27 cellular contexts compared by ENCODE assay signal in genomic region chr16:83742076-83742475, GRCh38.
A peak's percentile ranks its signal among the peaks of the same experiment; 100 is the strongest.
DNase-seq lines count a peak whose midpoint lies in the region; ATAC-seq and TF ChIP-seq lines count a peak whose summit lies in the region.
"Had no signal": no experiment of that assay in that cellular context is flagged by ENCODE, and none has a peak within 500 bp of the region (broad histone marks: within the 10 kb centered on the region; RNA-seq: fewer than 3 reads in every experiment).

No MANE protein-coding gene starts in this region.

- no peaks in the 10 kb centered on the region for H3K4me1 ChIP-seq in right cardiac atrium (ENCODE audit: control insufficient read depth, insufficient read depth, low read length)
- H3K4me1 ChIP-seq in left ventricle myocardium inferior: no peaks in the 10 kb centered on the region
- H3K4me1 ChIP-seq in neuronal stem cell (ENCODE audit: control insufficient read depth in 2 of 2, insufficient read depth in 1 of 2, low read depth in 1 of 2, low read length in 2 of 2): peaks cover 8 to 24% of the 10 kb centered on the region in 2 donors
- H3K4me1 ChIP-seq: adrenal gland, gastroesophageal sphincter had no signal

- no peak for TF ChIP-seq CTCF in left ventricle myocardium inferior (IDR thresholded peaks at IDR 0.05; ENCODE audit: borderline replicate concordance)
- TF ChIP-seq CTCF in coronary artery (IDR thresholded peaks at IDR 0.05): no peak
- no peak for TF ChIP-seq CTCF in HFFc6 (IDR thresholded peaks at IDR 0.05)

- no peaks in the 10 kb centered on the region for H3K4me1 Mint-ChIP-seq in activated CD4-positive, alpha-beta T cell treated with anti-CD3 and anti-CD28 coated beads, Interleukin-2, amount 10 ng/mL, durations not matched to agents 24 days and 14 days
- H3K4me1 Mint-ChIP-seq in HFFc6 (ENCODE audit: low read depth): no peaks in the 10 kb centered on the region
- H3K4me1 Mint-ChIP-seq: activated CD4-positive, alpha-beta memory T cell treated with anti-CD3 and anti-CD28 coated beads, Interleukin-2, amount 10 ng/mL, durations not matched to agents 7 days and 5 days; CD4-positive, CD25-positive, alpha-beta regulatory T cell; T-helper 17 cell had no signal

- H3K23ac ChIP-seq in neuronal stem cell (ENCODE audit: low read depth, low read length, poor library complexity): no peak overlapping the region

- H4K8ac ChIP-seq in neuronal stem cell (ENCODE audit: low read depth, low read length): no peak overlapping the region

- no peak overlapping the region for H2BK12ac ChIP-seq in neuronal stem cell (ENCODE audit: low read length)

- H3K14ac ChIP-seq in neuronal stem cell (ENCODE audit: low read length): no peak overlapping the region

- H3K9ac ChIP-seq in neuronal stem cell (ENCODE audit: low read depth, low read length, poor library complexity): no peak overlapping the region

- no peaks in the 10 kb centered on the region for H3K9me3 ChIP-seq in right cardiac atrium (ENCODE audit: control insufficient read depth, low read length)
- no peaks in the 10 kb centered on the region for H3K9me3 ChIP-seq in left ventricle myocardium inferior (replicated peaks)
- no peaks in the 10 kb centered on the region for H3K9me3 ChIP-seq in neuronal stem cell (replicated peaks in 1 of 2; ENCODE audit: control insufficient read depth in 2 of 2, insufficient read depth in 1 of 2, low read depth in 1 of 2, low read length in 2 of 2)
- H3K9me3 ChIP-seq: adrenal gland, gastroesophageal sphincter, left lung, suprapubic skin had no signal

- peak overlapping the region; percentile 14 for H3K18ac ChIP-seq in neuronal stem cell (ENCODE audit: low read length)

- H3K36me3 Mint-ChIP-seq in activated CD4-positive, alpha-beta T cell treated with anti-CD3 and anti-CD28 coated beads, Interleukin-2, amount 10 ng/mL, durations not matched to agents 24 days and 14 days (ENCODE audit: low read depth): no peaks in the 10 kb centered on the region
- no peaks in the 10 kb centered on the region for H3K36me3 Mint-ChIP-seq in HFFc6 (ENCODE audit: low read depth)
- H3K36me3 Mint-ChIP-seq: CD4-positive, CD25-positive, alpha-beta regulatory T cell; stimulated activated naive B cell treated with anti-CD40 and anti-IgM and Interleukin-4, amounts not matched to agents 10 μg/mL and 1 μg/mL and 100 μg/mL, for 72 hours had no signal

- no peak overlapping the region for H3K4me2 ChIP-seq in neuronal stem cell (ENCODE audit: insufficient read depth, low read length, poor library complexity, severe bottlenecking)

- H2BK120ac ChIP-seq in neuronal stem cell (ENCODE audit: low read depth, low read length): no peak overlapping the region

- H3K27me3 ChIP-seq in right cardiac atrium (ENCODE audit: control insufficient read depth, insufficient read depth): no peaks in the 10 kb centered on the region
- no peaks in the 10 kb centered on the region for H3K27me3 ChIP-seq in left ventricle myocardium inferior (ENCODE audit: low read depth)
- H3K27me3 ChIP-seq in neuronal stem cell (ENCODE audit: control insufficient read depth in 3 of 3, insufficient read depth in 3 of 3, low read depth in 1 of 3, low read length in 3 of 3): no peaks in the 10 kb centered on the region
- H3K27me3 ChIP-seq: adrenal gland, gastroesophageal sphincter, left lung, suprapubic skin had no signal

- H3K36me3 ChIP-seq in left ventricle myocardium inferior: no peaks in the 10 kb centered on the region
- no peaks in the 10 kb centered on the region for H3K36me3 ChIP-seq in neuronal stem cell (replicated peaks in 1 of 2; ENCODE audit: control insufficient read depth in 2 of 2, insufficient read depth in 2 of 2, low read length in 2 of 2)
- H3K36me3 ChIP-seq: adrenal gland, gastroesophageal sphincter, left lung, suprapubic skin had no signal

- no peak overlapping the region for H3K27ac Mint-ChIP-seq in activated CD4-positive, alpha-beta T cell treated with anti-CD3 and anti-CD28 coated beads, Interleukin-2, amount 10 ng/mL, durations not matched to agents 24 days and 14 days
- no peak overlapping the region for H3K27ac Mint-ChIP-seq in HFFc6
- H3K27ac Mint-ChIP-seq: activated CD4-positive, alpha-beta memory T cell treated with anti-CD3 and anti-CD28 coated beads, Interleukin-2, amount 10 ng/mL, durations not matched to agents 7 days and 5 days; activated naive CD4-positive, alpha-beta T cell treated with anti-CD3 and anti-CD28 coated beads for 36 hours; stimulated activated naive B cell treated with anti-CD40 and anti-IgM and Interleukin-4, amounts not matched to agents 10 μg/mL and 1 μg/mL and 100 μg/mL, for 72 hours; T-helper 17 cell had no signal

- H2BK5ac ChIP-seq in neuronal stem cell (ENCODE audit: low read length): no peak overlapping the region

- no peak overlapping the region for H4K91ac ChIP-seq in neuronal stem cell (ENCODE audit: low read depth, low read length, poor library complexity)

- no peak overlapping the region for H2AK5ac ChIP-seq in neuronal stem cell (ENCODE audit: low read depth, low read length)

- H2BK15ac ChIP-seq in neuronal stem cell (ENCODE audit: low read length): no peak overlapping the region

- H3K4me3 ChIP-seq in right cardiac atrium (ENCODE audit: low read length): no peak overlapping the region
- no peak overlapping the region for H3K4me3 ChIP-seq in left ventricle myocardium inferior
- H3K4me3 ChIP-seq in neuronal stem cell (ENCODE audit: low read length in 2 of 2): no peak overlapping the region
- H3K4me3 ChIP-seq in coronary artery: no peak overlapping the region
- H3K4me3 ChIP-seq: adrenal gland, gastroesophageal sphincter, K562, left lung, suprapubic skin had no signal

- H3K79me1 ChIP-seq in neuronal stem cell (ENCODE audit: low read depth, low read length): no peaks in the 10 kb centered on the region

- no peak overlapping the region for H3K27ac ChIP-seq in right cardiac atrium (ENCODE audit: low read length)
- H3K27ac ChIP-seq in left ventricle myocardium inferior (replicated peaks): no peak overlapping the region
- no peak overlapping the region for H3K27ac ChIP-seq in neuronal stem cell (replicated peaks; ENCODE audit: low read length)
- H3K27ac ChIP-seq in coronary artery: no peak overlapping the region
- H3K27ac ChIP-seq: adrenal gland, gastroesophageal sphincter, left lung, suprapubic skin had no signal

- no peak overlapping the region for H3K4ac ChIP-seq in neuronal stem cell (ENCODE audit: low read length)

- H3K4me3 Mint-ChIP-seq in activated CD4-positive, alpha-beta T cell treated with anti-CD3 and anti-CD28 coated beads, Interleukin-2, amount 10 ng/mL, durations not matched to agents 24 days and 14 days: no peak overlapping the region
- no peak overlapping the region for H3K4me3 Mint-ChIP-seq in HFFc6
- H3K4me3 Mint-ChIP-seq: activated CD4-positive, alpha-beta memory T cell treated with anti-CD3 and anti-CD28 coated beads, Interleukin-2, amount 10 ng/mL, durations not matched to agents 7 days and 5 days; activated naive CD4-positive, alpha-beta T cell treated with anti-CD3 and anti-CD28 coated beads for 36 hours; CD4-positive, CD25-positive, alpha-beta regulatory T cell; stimulated activated naive B cell treated with anti-CD40 and anti-IgM and Interleukin-4, amounts not matched to agents 10 μg/mL and 1 μg/mL and 100 μg/mL, for 72 hours; T-helper 17 cell had no signal

- intact Hi-C loops in right cardiac atrium (cut with DNase I): no loop called here
- intact Hi-C loops in left ventricle myocardium inferior (cut with micrococcal nuclease): no loop called here
- intact Hi-C loops in head of caudate nucleus (cut with DNase I): no loop called here
- intact Hi-C loops in activated CD4-positive, alpha-beta T cell treated with anti-CD3 and anti-CD28 coated beads, Interleukin-2, amount 10 ng/mL, durations not matched to agents 24 days and 14 days (cut with micrococcal nuclease): no loop called here

- DNase-seq in right cardiac atrium (peak in 2 of 3 donors; percentile 53 to 63), left ventricle myocardium inferior (no peak), head of caudate nucleus (peak in 41 of 42 donors; percentile 7 to 86 (median 52)), neuronal stem cell (ENCODE audit: low spot score) (no peak), coronary artery (ENCODE audit: low spot score) (no peak), HFFc6 (no peak)
- no peak for DNase-seq in activated CD4-positive, alpha-beta T cell treated with anti-CD3 and anti-CD28 coated beads, Interleukin-2, amount 10 ng/mL, durations not matched to agents 24 days and 14 days
- DNase-seq: activated CD4-positive, alpha-beta memory T cell treated with anti-CD3 and anti-CD28 coated beads, Interleukin-2, amount 10 ng/mL, durations not matched to agents 7 days and 5 days; activated CD8-positive, alpha-beta memory T cell treated with anti-CD3 and anti-CD28 coated beads, Interleukin-2, amount 50 U/mL, for 48 hours; activated naive CD4-positive, alpha-beta T cell treated with anti-CD3 and anti-CD28 coated beads for 36 hours; adrenal gland; Calu3; CD4-positive, CD25-positive, alpha-beta regulatory T cell; DMS79 treated with DMSO at 0.1 percent for 48 hours; effector CD4-positive, alpha-beta T cell; H7; NCI-H1105; NCI-H187 treated with DMSO at 0.1 percent for 48 hours; NCI-H2171; occipital lobe; stimulated activated naive B cell treated with anti-CD40 and anti-IgM and Interleukin-4, amounts not matched to agents 10 μg/mL and 1 μg/mL and 100 μg/mL, for 72 hours; T-helper 17 cell had no signal

- 59% methylated on average over 8 of the region's 8 CpGs for WGBS in right cardiac atrium
- WGBS in neuronal stem cell (ENCODE audit: extremely low coverage in 2 of 2, insufficient read length in 2 of 2, insufficient replicate concordance in 1 of 2), 2 donors: no CpG with 5 or more reads among the region's 8 CpGs

- ATAC-seq in right cardiac atrium (no peak), GM18861 (IDR thresholded peaks at IDR 0.05; ENCODE audit: unreplicated experiment) (no peak)
- ATAC-seq: gastroesophageal sphincter; K562; left lung; stimulated activated naive B cell treated with anti-CD40 and anti-IgM and Interleukin-4, amounts not matched to agents 10 μg/mL and 1 μg/mL and 100 μg/mL, for 72 hours; T-helper 17 cell had no signal

- H2AFZ ChIP-seq in neuronal stem cell (ENCODE audit: low read length): no peak overlapping the region

- H3K9me3 Mint-ChIP-seq in activated CD4-positive, alpha-beta T cell treated with anti-CD3 and anti-CD28 coated beads, Interleukin-2, amount 10 ng/mL, durations not matched to agents 24 days and 14 days: no peaks in the 10 kb centered on the region
- peaks cover 19% of the 10 kb centered on the region; the same call in 1 of the 2 replicates for H3K9me3 Mint-ChIP-seq in HFFc6
- H3K9me3 Mint-ChIP-seq: activated CD4-positive, alpha-beta memory T cell treated with anti-CD3 and anti-CD28 coated beads, Interleukin-2, amount 10 ng/mL, durations not matched to agents 7 days and 5 days; activated naive CD4-positive, alpha-beta T cell treated with anti-CD3 and anti-CD28 coated beads for 36 hours; stimulated activated naive B cell treated with anti-CD40 and anti-IgM and Interleukin-4, amounts not matched to agents 10 μg/mL and 1 μg/mL and 100 μg/mL, for 72 hours had no signal

- H3K27me3 Mint-ChIP-seq in activated CD4-positive, alpha-beta T cell treated with anti-CD3 and anti-CD28 coated beads, Interleukin-2, amount 10 ng/mL, durations not matched to agents 24 days and 14 days: no peaks in the 10 kb centered on the region
- no peaks in the 10 kb centered on the region for H3K27me3 Mint-ChIP-seq in HFFc6 (ENCODE audit: insufficient read depth)
- H3K27me3 Mint-ChIP-seq: activated CD4-positive, alpha-beta memory T cell treated with anti-CD3 and anti-CD28 coated beads, Interleukin-2, amount 10 ng/mL, durations not matched to agents 7 days and 5 days; CD4-positive, CD25-positive, alpha-beta regulatory T cell had no signal

Comparison
In these comparisons a context has a peak if more than half of its experiments do, and no peak if none do; other contexts are left out.
1. DNase-seq: peak in right cardiac atrium (2 of 3) and head of caudate nucleus (41 of 42); none in left ventricle myocardium inferior (single experiment), neuronal stem cell (single experiment), coronary artery (single experiment), activated CD4-positive, alpha-beta T cell treated with anti-CD3 and anti-CD28 coated beads, Interleukin-2, amount 10 ng/mL, durations not matched to agents 24 days and 14 days (single experiment) and HFFc6 (single experiment).